Comparison of ENCODE assay signal across 1 cellular context in genomic region chr21:33403128-33403785, GRCh38.
TF ChIP-seq lines count a peak whose summit lies in the region.

Gene IFNGR2 (plus strand): TSS chr21:33403413. CDS start chr21:33403544, 131 bp downstream.

TF ChIP-seq in Ishikawa, 13 proteins besides CTCF, POLR2A, EP300 and RAD21 (continued from another document):
- no peak for TF ChIP-seq REST (IDR thresholded peaks at IDR 0.05; ENCODE audit: low read depth)
- TF ChIP-seq MAX (IDR thresholded peaks at IDR 0.05) = no peak; the same call in 1 of the 2 replicates
- TF ChIP-seq TAF1 (IDR thresholded peaks at IDR 0.05; ENCODE audit: low read depth) = no peak; the same call in 1 of the 2 replicates
- no peak for TF ChIP-seq TCF12 (IDR thresholded peaks at IDR 0.05; ENCODE audit: low read depth)
- TF ChIP-seq CREB1 (IDR thresholded peaks at IDR 0.05; ENCODE audit: low read depth) = no peak
- no peak for TF ChIP-seq USF1 (IDR thresholded peaks at IDR 0.05)
- TF ChIP-seq CEBPB (IDR thresholded peaks at IDR 0.05) = no peak
